In the genomic region with DNA sequence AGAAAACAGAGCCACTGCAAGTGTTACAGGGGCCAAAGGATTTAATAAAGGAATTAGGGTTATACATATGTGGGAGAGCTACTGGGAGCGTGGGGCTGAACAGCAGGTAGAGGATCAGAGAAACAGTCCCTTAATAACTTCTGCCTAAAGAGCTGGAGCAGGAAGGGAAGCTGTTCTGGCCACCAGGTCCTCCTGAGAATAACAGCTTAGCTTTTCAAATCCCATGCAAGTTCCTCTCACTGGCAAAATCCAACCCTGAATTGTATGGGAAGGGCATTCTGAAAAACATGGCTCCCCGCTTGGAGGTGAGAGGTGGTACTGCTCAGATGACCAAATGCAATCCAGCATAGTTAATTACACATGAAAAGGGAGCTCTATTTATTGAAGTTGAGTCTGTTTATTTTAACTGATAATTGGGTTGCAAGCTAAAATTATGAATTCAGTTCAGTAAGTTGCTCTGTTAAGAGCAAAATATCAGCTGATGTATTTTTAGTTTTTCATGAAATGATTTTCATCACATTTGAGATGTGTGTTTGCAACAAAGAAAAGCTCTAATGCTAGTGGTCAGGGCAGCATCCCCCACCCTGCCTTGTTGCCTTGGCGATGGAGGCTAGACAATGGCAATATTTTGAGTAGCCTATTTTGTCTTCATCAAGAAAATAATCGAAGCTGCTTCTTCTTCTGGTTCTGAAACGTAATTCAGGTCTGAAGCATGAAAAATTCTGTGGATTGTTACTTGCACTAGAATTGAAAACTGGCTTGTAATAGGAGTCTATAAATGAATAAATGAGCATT, we compare ENCODE assay signal across 15 cellular contexts. TPM values are rescaled to one million over a fixed set of nuclear protein-coding genes. Genes with fewer than 3 reads are reported as not detected.
DNase-seq lines count a peak whose midpoint lies in the region; ATAC-seq, FAIRE-seq and TF ChIP-seq lines count a peak whose summit lies in the region.
"Had no signal": no experiment of that assay in that cellular context is flagged by ENCODE, and none has a peak within 500 bp of the region (broad histone marks: within the 10 kb centered on the region; RNA-seq: fewer than 3 reads in every experiment).

No MANE protein-coding gene starts in this region.

- BruUV-seq in PC-3 (replicated peaks; lab: Mats Ljungman, UMichigan): no TSS peak

- H3K4me2 ChIP-seq in A549: peak overlapping the region; percentile 38; the same call in 1 of the 3 replicates
- H3K4me2 ChIP-seq in PC-3 (ENCODE audit: low read length): peak overlapping the region; percentile 27
- H3K4me2 ChIP-seq in SK-N-SH: no peak overlapping the region

- H3K9me3 ChIP-seq in A549 (no peaks in the 10 kb centered on the region), HUES64 (ENCODE audit: insufficient read depth, low read depth, low read length) (no peaks in the 10 kb centered on the region), PC-3 (ENCODE audit: low read length) (no peaks in the 10 kb centered on the region), SK-N-SH (no peaks in the 10 kb centered on the region)
- H3K9me3 ChIP-seq: ovary, vagina had no signal

- H3K36me3 Mint-ChIP-seq in naive thymus-derived CD8-positive, alpha-beta T cell: no peaks in the 10 kb centered on the region

- TF ChIP-seq RAD21 in A549 (conservative IDR thresholded peaks at IDR 0.05 in 1 of 2, IDR thresholded peaks at IDR 0.05 in 1 of 2) (no peak), SK-N-SH (IDR thresholded peaks at IDR 0.05; ENCODE audit: low read length) (no peak)

- no peak overlapping the region for H3K27ac Mint-ChIP-seq in naive thymus-derived CD8-positive, alpha-beta T cell
- H3K27ac Mint-ChIP-seq: activated naive CD4-positive, alpha-beta T cell treated with anti-CD3 and anti-CD28 coated beads for 36 hours had no signal

- POLR2A ChIA-PET in A549 (lab: Yijun Ruan, JAX): no interaction called here
- POLR2A ChIA-PET in PC-3 (lab: Charles Lee; ENCODE audit: unreplicated experiment): no interaction called here
- POLR2A ChIA-PET in naive thymus-derived CD8-positive, alpha-beta T cell (lab: Charles Lee): no interaction called here
- POLR2A ChIA-PET in SK-N-SH (lab: Yijun Ruan, JAX): no interaction called here

- no peak for TF ChIP-seq POLR2A in A549 (IDR thresholded peaks at IDR 0.05; ENCODE audit: low read length)

- H4K20me1 ChIP-seq in PC-3 (ENCODE audit: low read length) (no peaks in the 10 kb centered on the region), SK-N-SH (ENCODE audit: insufficient read depth) (no peaks in the 10 kb centered on the region)

- H3K27ac ChIP-seq in A549 (no peak overlapping the region), HUES64 (ENCODE audit: low read depth, low read length) (0 out of 2 replicates have a peak overlapping the region, but pooled peaks have one; percentile 5), PC-3 (ENCODE audit: low read length) (no peak overlapping the region), SK-N-SH (ENCODE audit: low read depth in 2 of 2, low read length in 1 of 2) (no peak overlapping the region)
- H3K27ac ChIP-seq: ovary, vagina had no signal

- H3K9me2 ChIP-seq in PC-3 (replicated peaks; ENCODE audit: low read length): no peaks in the 10 kb centered on the region
- H3K9me2 ChIP-seq in SK-N-SH: no peaks in the 10 kb centered on the region

- peaks cover 0 to 3% (median 0%) of the 10 kb centered on the region in 5 donors for H3K27me3 Mint-ChIP-seq in naive thymus-derived CD8-positive, alpha-beta T cell

- peak in 1 of 2 experiments; percentile 48; a peak in 3 of 6 replicates for ATAC-seq in A549
- ATAC-seq in PC-3: peak; percentile 15; the same call in 1 of the 2 replicates
- ATAC-seq in GM18861 (IDR thresholded peaks at IDR 0.05; ENCODE audit: unreplicated experiment): no peak
- no peak for ATAC-seq in naive thymus-derived CD8-positive, alpha-beta T cell
- ATAC-seq: activated CD4-positive, CD25-positive, alpha-beta regulatory T cell treated with anti-CD3 and anti-CD28 coated beads, Interleukin-2, amount 50 U/mL, for 24 hours; stimulated activated naive CD8-positive, alpha-beta T cell treated with anti-CD3 and anti-CD28 coated beads, Interleukin-15, Interleukin-2, amounts not matched to agents 100 U/mL and 50 U/mL, for 24 hours had no signal

- no peaks in the 10 kb centered on the region for H3K4me1 Mint-ChIP-seq in naive thymus-derived CD8-positive, alpha-beta T cell

- H3K4me3 Mint-ChIP-seq in naive thymus-derived CD8-positive, alpha-beta T cell: no peak overlapping the region
- H3K4me3 Mint-ChIP-seq: activated naive CD4-positive, alpha-beta T cell treated with anti-CD3 and anti-CD28 coated beads for 36 hours had no signal

- H3K9me3 Mint-ChIP-seq in naive thymus-derived CD8-positive, alpha-beta T cell: peaks cover 0 to 10% (median 0%) of the 10 kb centered on the region in 9 donors
- H3K9me3 Mint-ChIP-seq: activated naive CD4-positive, alpha-beta T cell treated with anti-CD3 and anti-CD28 coated beads for 36 hours had no signal

- H3F3A ChIP-seq in PC-3 (ENCODE audit: low read length, unreplicated experiment): no peaks in the 10 kb centered on the region
- H3F3A ChIP-seq in SK-N-SH (replicated peaks; ENCODE audit: insufficient read depth): no peaks in the 10 kb centered on the region

- no peak for TF ChIP-seq CTCF in A549 (IDR thresholded peaks at IDR 0.05)
- no peak for TF ChIP-seq CTCF in PC-3 (conservative IDR thresholded peaks at IDR 0.05; ENCODE audit: low read depth, low read length)
- TF ChIP-seq CTCF in SK-N-SH (IDR thresholded peaks at IDR 0.05): no peak

- CTCF ChIA-PET in A549 (lab: Yijun Ruan, JAX) (interaction anchor here (1.1 to 2.7 kb wide), 7 partner anchors 8 to 1685 kb away, joined by 3 to 9 read pairs (median 4); no protein-coding TSS in a partner anchor), PC-3 (lab: Charles Lee) (interaction anchor here (0.5 to 1.0 kb wide), 4 partner anchors 12 to 1576 kb away, joined by 3 to 8 read pairs (median 4); no protein-coding TSS in a partner anchor), SK-N-SH (lab: Yijun Ruan, JAX) (interaction anchor here (0.7 to 1.8 kb wide), 4 partner anchors 9 to 281 kb away, joined by 3 to 6 read pairs (median 4); no protein-coding TSS in a partner anchor)

- no peak for FAIRE-seq in A549 (lab: Jason Lieb, UNC)
- FAIRE-seq: small intestine had no signal

- no peaks in the 10 kb centered on the region for H3K4me1 ChIP-seq in A549
- H3K4me1 ChIP-seq in HUES64 (ENCODE audit: insufficient read depth, low read length): peaks cover 17% of the 10 kb centered on the region; the same call in 1 of the 2 replicates
- H3K4me1 ChIP-seq in PC-3 (ENCODE audit: insufficient read depth, low read length): no peaks in the 10 kb centered on the region
- no peaks in the 10 kb centered on the region for H3K4me1 ChIP-seq in SK-N-SH (ENCODE audit: control insufficient read depth in 1 of 2, insufficient read depth in 2 of 2, low read depth in 1 of 2, low read length in 1 of 2)
- H3K4me1 ChIP-seq: vagina had no signal

- intact Hi-C loops in PC-3 (cut with micrococcal nuclease): no loop called here

- WGBS in A549 (ENCODE audit: missing lambda C conversion rate): 49% methylated on average over 5 of the region's 5 CpGs
- WGBS in HUES64: 84% methylated on average over 5 of the region's 5 CpGs
- WGBS in SK-N-SH (ENCODE audit: low lambda C conversion rate): 53% methylated on average over 5 of the region's 5 CpGs

- TF ChIP-seq EP300 in A549 (IDR thresholded peaks at IDR 0.05): no peak
- TF ChIP-seq EP300 in SK-N-SH (IDR thresholded peaks at IDR 0.05; ENCODE audit: borderline replicate concordance in 1 of 2, low read depth in 1 of 2, low read length in 1 of 2): no peak

- DNase-seq in A549 (ENCODE audit: low read depth in 1 of 2, low spot score in 1 of 2) (no peak), PC-3 (no peak), iPS-NIHi11 (ENCODE audit: low spot score) (peak; percentile 38), GF-D8 (lab: John Stamatoyannopoulos, UW) (no peak), SK-N-SH (no peak)
- no peak for DNase-seq in naive thymus-derived CD8-positive, alpha-beta T cell
- DNase-seq: activated naive CD4-positive, alpha-beta T cell treated with anti-CD3 and anti-CD28 coated beads for 36 hours; ovary; small intestine; stimulated activated naive CD8-positive, alpha-beta T cell treated with anti-CD3 and anti-CD28 coated beads, Interleukin-15, Interleukin-2, amounts not matched to agents 100 U/mL and 50 U/mL, for 24 hours had no signal

- H3K27me3 ChIP-seq in HUES64 (ENCODE audit: insufficient read depth, low read length) (no peaks in the 10 kb centered on the region), PC-3 (ENCODE audit: low read length) (no peaks in the 10 kb centered on the region), SK-N-SH (ENCODE audit: insufficient read depth) (no peaks in the 10 kb centered on the region)
- H3K27me3 ChIP-seq: ovary, vagina had no signal

- H3K9ac ChIP-seq in HUES64 (ENCODE audit: low read depth, low read length): no peak overlapping the region
- no peak overlapping the region for H3K9ac ChIP-seq in PC-3 (ENCODE audit: low read length)
- H3K9ac ChIP-seq in SK-N-SH: no peak overlapping the region

- H3K79me2 ChIP-seq in PC-3 (ENCODE audit: low read length): no peaks in the 10 kb centered on the region
- H3K79me2 ChIP-seq in SK-N-SH (ENCODE audit: insufficient read depth): no peaks in the 10 kb centered on the region

- H3K36me3 ChIP-seq in HUES64 (ENCODE audit: insufficient read depth, low read length) (no peaks in the 10 kb centered on the region), PC-3 (ENCODE audit: low read depth, low read length) (no peaks in the 10 kb centered on the region), SK-N-SH (replicated peaks in 1 of 2; ENCODE audit: control insufficient read depth in 1 of 2, insufficient read depth in 2 of 2, low read length in 1 of 2) (no peaks in the 10 kb centered on the region)
- H3K36me3 ChIP-seq: ovary, vagina had no signal

- H3K4me3 ChIP-seq in A549: no peak overlapping the region
- H3K4me3 ChIP-seq in HUES64 (ENCODE audit: low read length): no peak overlapping the region
- H3K4me3 ChIP-seq in PC-3 (ENCODE audit: low read length): no peak overlapping the region
- H3K4me3 ChIP-seq in SK-N-SH (ENCODE audit: low read depth in 2 of 2, low read length in 1 of 2): no peak overlapping the region
- H3K4me3 ChIP-seq: ovary, vagina had no signal

- peak overlapping the region; percentile 23 for H2AFZ ChIP-seq in PC-3 (ENCODE audit: low read length)
- no peak overlapping the region for H2AFZ ChIP-seq in SK-N-SH (ENCODE audit: low read depth)

RNA-seq across cellular contexts. Expression of a gene that starts 58.4 kb away (rescaled TPM):
- polyA plus RNA-seq in A549 (2011; rRNA removed) (0.03 TPM in 1 of 2 replicates, not detected in the other), A549 (2017; fragmentation: RNase III; extraction: RNeasy Plus Mini Kit Qiagen cat#74134 plus additional on column Dnase treatment) (0.03 to 0.25 TPM (median 0.04 TPM) in 3 replicates), SK-N-SH (2012; rRNA removed) (0.03 and 0.05 TPM in 2 replicates)
- 0.01 TPM in 1 of 2 replicates, not detected in the other for polyA plus RNA-seq in A549 (2012; cell fraction: cytosol; rRNA removed)
- polyA plus RNA-seq in A549 (2012; cell fraction: nucleus; rRNA removed): 0.04 TPM in 2 replicates
- polyA minus RNA-seq in A549 (2011; rRNA and poly(A)+ RNA removed): not detected in 2 replicates
- polyA plus RNA-seq in HUES64 (2013, experiment 1 of 2): 2.2 TPM
- 2.3 TPM for polyA plus RNA-seq in HUES64 (2013, experiment 2 of 2)
- total RNA-seq in PC-3 (2014; rRNA removed): 1.4 and 2.9 TPM in 2 replicates
- not detected for total RNA-seq in naive thymus-derived CD8-positive, alpha-beta T cell
- polyA plus RNA-seq in naive thymus-derived CD8-positive, alpha-beta T cell: not detected
- polyA plus RNA-seq in SK-N-SH (2012; cell fraction: cytosol; rRNA removed): 0.01 and 0.03 TPM in 2 replicates
- 0.01 TPM in 1 of 2 replicates, not detected in the other for polyA plus RNA-seq in SK-N-SH (2012; cell fraction: nucleus; rRNA removed)
- total RNA-seq: activated naive CD4-positive, alpha-beta T cell treated with anti-CD3 and anti-CD28 coated beads for 36 hours; mesenteric fat pad; vagina had no signal
